Comparison of ENCODE assay signal across 35 cellular contexts in genomic region chrX:103012945-103013344, GRCh38. TPM values are rescaled to one million over a fixed set of nuclear protein-coding genes. Genes with fewer than 3 reads are reported as not detected.
"Had no signal": no experiment of that assay in that cellular context is flagged by ENCODE, and none has a peak within 500 bp of the region (broad histone marks: within the 10 kb centered on the region; RNA-seq: fewer than 3 reads in every experiment).

No MANE protein-coding gene starts in this region.

- H3K27ac Mint-ChIP-seq: activated B cell treated with CpG ODN at 0.5 μM for 24 hours; activated CD4-positive, alpha-beta memory T cell treated with anti-CD3 and anti-CD28 coated beads for 36 hours; activated naive CD4-positive, alpha-beta T cell treated with anti-CD3 and anti-CD28 coated beads, Interleukin-2, amount 10 ng/mL, durations not matched to agents 7 days and 5 days; activated naive CD8-positive, alpha-beta T cell treated with anti-CD3 and anti-CD28 coated beads for 36 hours; T-helper 1 cell treated with Interleukin-12 subunit alpha and Interleukin-12 subunit beta and Interleukin-4 antibody, amounts not matched to agents 30 μg/mL and 1 μg/mL, for 36 hours had no signal

- H3K27me3 Mint-ChIP-seq: activated CD4-positive, alpha-beta memory T cell treated with anti-CD3 and anti-CD28 coated beads for 36 hours; activated naive CD4-positive, alpha-beta T cell treated with anti-CD3 and anti-CD28 coated beads, Interleukin-2, amount 10 ng/mL, durations not matched to agents 7 days and 5 days; activated naive CD8-positive, alpha-beta T cell treated with anti-CD3 and anti-CD28 coated beads for 36 hours; central memory CD8-positive, alpha-beta T cell had no signal

- H3K9me3 Mint-ChIP-seq: activated B cell treated with CpG ODN at 0.5 μM for 24 hours; activated CD4-positive, alpha-beta memory T cell treated with anti-CD3 and anti-CD28 coated beads for 36 hours; activated naive CD4-positive, alpha-beta T cell treated with anti-CD3 and anti-CD28 coated beads, Interleukin-2, amount 10 ng/mL, durations not matched to agents 7 days and 5 days; activated naive CD8-positive, alpha-beta T cell treated with anti-CD3 and anti-CD28 coated beads for 36 hours; activated T-cell treated with anti-CD3 and anti-CD28 coated beads, Interleukin-2, amount 50 U/mL, for 4 hours; central memory CD8-positive, alpha-beta T cell; T-helper 1 cell treated with Interleukin-12 subunit alpha and Interleukin-12 subunit beta and Interleukin-4 antibody, amounts not matched to agents 30 μg/mL and 1 μg/mL, for 36 hours had no signal

- FAIRE-seq: K562 had no signal

- H3K4me1 Mint-ChIP-seq: activated B cell treated with CpG ODN at 0.5 μM for 24 hours; activated naive CD4-positive, alpha-beta T cell treated with anti-CD3 and anti-CD28 coated beads, Interleukin-2, amount 10 ng/mL, durations not matched to agents 7 days and 5 days; activated naive CD8-positive, alpha-beta T cell treated with anti-CD3 and anti-CD28 coated beads for 36 hours; central memory CD8-positive, alpha-beta T cell had no signal

- H3K27ac ChIP-seq: brain microvascular endothelial cell, cardiac muscle cell, SJCRH30, SK-N-MC, VCaP had no signal

- H3K4me3 ChIP-seq: cardiac muscle cell, K562, SJCRH30, SK-N-MC had no signal

- H3K27me3 ChIP-seq: brain microvascular endothelial cell, cardiac muscle cell had no signal

- H3K4me3 Mint-ChIP-seq: activated B cell treated with CpG ODN at 0.5 μM for 24 hours; activated CD4-positive, alpha-beta memory T cell treated with anti-CD3 and anti-CD28 coated beads for 36 hours; activated naive CD4-positive, alpha-beta T cell treated with anti-CD3 and anti-CD28 coated beads, Interleukin-2, amount 10 ng/mL, durations not matched to agents 7 days and 5 days; activated naive CD8-positive, alpha-beta T cell treated with anti-CD3 and anti-CD28 coated beads for 36 hours; activated T-cell treated with anti-CD3 and anti-CD28 coated beads, Interleukin-2, amount 50 U/mL, for 4 hours; central memory CD8-positive, alpha-beta T cell; T-helper 1 cell treated with Interleukin-12 subunit alpha and Interleukin-12 subunit beta and Interleukin-4 antibody, amounts not matched to agents 30 μg/mL and 1 μg/mL, for 36 hours had no signal

- DNase-seq: activated B cell treated with CpG ODN at 0.5 μM for 24 hours; activated CD4-positive, alpha-beta memory T cell treated with anti-CD3 and anti-CD28 coated beads for 36 hours; activated CD4-positive, alpha-beta T cell treated with anti-CD3 and anti-CD28 coated beads for 4 hours; activated CD4-positive, alpha-beta T cell treated with anti-CD3 and anti-CD28 coated beads, Interleukin-2, amount 50 U/mL, for 1 hour; activated CD4-positive, CD25-positive, alpha-beta regulatory T cell treated with anti-CD3 and anti-CD28 coated beads, Interleukin-2, amount 50 U/mL, for 72 hours; activated CD8-positive, alpha-beta memory T cell treated with anti-CD3 and anti-CD28 coated beads, Interleukin-2, amount 50 U/mL, for 4 hours; activated effector memory CD4-positive, alpha-beta T cell treated with Interleukin-2 at 50 U/mL for 16 hours; activated naive CD4-positive, alpha-beta T cell treated with anti-CD3 and anti-CD28 coated beads, Interleukin-2, amount 10 ng/mL, durations not matched to agents 7 days and 5 days; activated naive CD8-positive, alpha-beta T cell treated with anti-CD3 and anti-CD28 coated beads for 36 hours; activated T-cell treated with anti-CD3 and anti-CD28 coated beads for 4 hours; activated T-cell treated with anti-CD3 and anti-CD28 coated beads, Interleukin-2, amount 50 U/mL, for 4 hours; amniotic stem cell; aorta; brain microvascular endothelial cell; NCI-H1092 treated with DMSO at 0.1 percent for 48 hours; NCI-H1417; NCI-H146; NCI-H187; NCI-H2029 treated with DMSO at 0.1 percent for 48 hours; NCI-H2107; NCI-H2171; NCI-H510A; NCI-H526; NCI-H748 treated with DMSO at 0.1 percent for 48 hours; NK-92 treated with Interleukin-12 subunit alpha and Interleukin-12 subunit beta, amount 100 ng/mL, for 24 hours; SHP77; SJCRH30; T-helper 9 cell had no signal

- H3K36me3 ChIP-seq: brain microvascular endothelial cell, cardiac muscle cell, SJCRH30 had no signal

- H3K4me1 ChIP-seq: SJCRH30 had no signal

- ATAC-seq: activated T-cell treated with anti-CD3 and anti-CD28 coated beads, Interleukin-2, amount 50 U/mL, for 4 hours; K562 had no signal

- H3K36me3 Mint-ChIP-seq: activated CD4-positive, alpha-beta memory T cell treated with anti-CD3 and anti-CD28 coated beads for 36 hours; activated naive CD4-positive, alpha-beta T cell treated with anti-CD3 and anti-CD28 coated beads, Interleukin-2, amount 10 ng/mL, durations not matched to agents 7 days and 5 days; activated naive CD8-positive, alpha-beta T cell treated with anti-CD3 and anti-CD28 coated beads for 36 hours had no signal

RNA-seq across cellular contexts. Expression of gene BEX1, which starts 51.0 kb away (rescaled TPM):
- total RNA-seq: K562, OCI-LY7, SJCRH30 had no signal
- polyA plus RNA-seq: K562 had no signal
